ENCODE assay signal across 27 cellular contexts in genomic region chr17:64243340-64243739, GRCh38.
"Had no signal": no experiment of that assay in that cellular context is flagged by ENCODE, and none has a peak within 500 bp of the region (broad histone marks: within the 10 kb centered on the region; RNA-seq: fewer than 3 reads in every experiment).

No MANE protein-coding gene starts in this region.

- H3K27me3 ChIP-seq: colonic mucosa, esophagus squamous epithelium, heart right ventricle, ovary, sigmoid colon, spleen, transverse colon, vagina had no signal

- H3K9me3 ChIP-seq: colonic mucosa, esophagus squamous epithelium, heart right ventricle, left ventricle myocardium inferior, lower lobe of right lung, mucosa of descending colon, ovary, psoas muscle, sigmoid colon, spleen, thoracic aorta, transverse colon, vagina had no signal

- H3K27ac ChIP-seq: colonic mucosa, esophagus squamous epithelium, left ventricle myocardium inferior, lower lobe of right lung, psoas muscle, sigmoid colon, spleen, transverse colon, vagina had no signal

- H3K4me3 ChIP-seq: colonic mucosa, esophagus squamous epithelium, heart right ventricle, left ventricle myocardium inferior, lower lobe of right lung, mucosa of descending colon, ovary, psoas muscle, sigmoid colon, spleen, thoracic aorta, transverse colon, vagina had no signal

- H3K27ac Mint-ChIP-seq: effector memory CD8-positive, alpha-beta T cell; naive thymus-derived CD8-positive, alpha-beta T cell; nephron progenitor cell; stimulated activated naive B cell treated with anti-CD40 and anti-IgM and Interleukin-4, amounts not matched to agents 10 μg/mL and 1 μg/mL and 100 μg/mL, for 72 hours; stimulated activated naive CD8-positive, alpha-beta T cell treated with anti-CD3 and anti-CD28 coated beads, Interleukin-15, Interleukin-2, amounts not matched to agents 100 ng/mL and 50 ng/mL, for 24 hours had no signal

- H3K36me3 ChIP-seq: colonic mucosa, esophagus squamous epithelium, heart right ventricle, left ventricle myocardium inferior, lower lobe of right lung, ovary, sigmoid colon, thoracic aorta, transverse colon, vagina had no signal

- H3K4me3 Mint-ChIP-seq: effector memory CD8-positive, alpha-beta T cell; naive thymus-derived CD8-positive, alpha-beta T cell; nephron progenitor cell; stimulated activated naive B cell treated with anti-CD40 and anti-IgM and Interleukin-4, amounts not matched to agents 10 μg/mL and 1 μg/mL and 100 μg/mL, for 72 hours; stimulated activated naive CD8-positive, alpha-beta T cell treated with anti-CD3 and anti-CD28 coated beads, Interleukin-15, Interleukin-2, amounts not matched to agents 100 ng/mL and 50 ng/mL, for 24 hours had no signal

- H3K4me1 ChIP-seq: colonic mucosa had no signal

- H3K9me3 Mint-ChIP-seq: effector memory CD8-positive, alpha-beta T cell; naive thymus-derived CD8-positive, alpha-beta T cell; nephron progenitor cell; stimulated activated naive B cell treated with anti-CD40 and anti-IgM and Interleukin-4, amounts not matched to agents 10 μg/mL and 1 μg/mL and 100 μg/mL, for 72 hours; stimulated activated naive CD8-positive, alpha-beta T cell treated with anti-CD3 and anti-CD28 coated beads, Interleukin-15, Interleukin-2, amounts not matched to agents 100 ng/mL and 50 ng/mL, for 24 hours had no signal

- H3K27me3 Mint-ChIP-seq: effector memory CD8-positive, alpha-beta T cell; naive thymus-derived CD8-positive, alpha-beta T cell; stimulated activated naive B cell treated with anti-CD40 and anti-IgM and Interleukin-4, amounts not matched to agents 10 μg/mL and 1 μg/mL and 100 μg/mL, for 72 hours; stimulated activated naive CD8-positive, alpha-beta T cell treated with anti-CD3 and anti-CD28 coated beads, Interleukin-15, Interleukin-2, amounts not matched to agents 100 ng/mL and 50 ng/mL, for 24 hours had no signal

- DNase-seq: colonic mucosa; effector memory CD8-positive, alpha-beta T cell; erythroblast; esophagus squamous epithelium; foreskin melanocyte; glutamatergic neuron; heart right ventricle; hippocampal formation; kidney glomerular epithelial cell; left colon; left ventricle myocardium inferior; lower lobe of right lung; mucosa of descending colon; naive thymus-derived CD8-positive, alpha-beta T cell; nephron progenitor cell; nucleus accumbens; ovary; posterior cingulate gyrus; psoas muscle; sigmoid colon; spleen; stimulated activated CD4-positive, alpha-beta T cell treated with anti-CD3 and anti-CD28 coated beads, Interleukin-4, amount 100 ng/mL, for 4 hours; stimulated activated naive B cell treated with anti-CD40 and anti-IgM and Interleukin-4, amounts not matched to agents 10 μg/mL and 1 μg/mL and 100 μg/mL, for 72 hours; transverse colon had no signal
